ENCODE assay signal across 9 cellular contexts in genomic region chr15:84599906-84600305, GRCh38. TPM values are rescaled to one million over a fixed set of nuclear protein-coding genes. Genes with fewer than 3 reads are reported as not detected.
DNase-seq lines count a peak whose midpoint lies in the region; ATAC-seq and TF ChIP-seq lines count a peak whose summit lies in the region.
"Had no signal": no experiment of that assay in that cellular context is flagged by ENCODE, and none has a peak within 500 bp of the region (broad histone marks: within the 10 kb centered on the region; RNA-seq: fewer than 3 reads in every experiment).

No MANE protein-coding gene starts in this region.

- H3K27ac ChIP-seq in HCT116 (ENCODE audit: low read depth, low read length) = no peak overlapping the region

- no TSS peak for BruUV-seq in HCT116 (replicated peaks; lab: Mats Ljungman, UMichigan)

- H3K36me3 ChIP-seq in HCT116 (ENCODE audit: control insufficient read depth in 1 of 2, insufficient read depth in 2 of 2, low read length in 2 of 2) = peaks cover 4 to 8% of the 10 kb centered on the region in 2 experiments; a peak in 3 of 4 replicates

- intact Hi-C loops in HCT116 (cut with micrococcal nuclease) (loop anchor here (2.0 to 10.0 kb wide), 4 partner anchors 32 to 447 kb away; no protein-coding TSS in a partner anchor), natural killer cell (cut with micrococcal nuclease) (loop anchor here (1.0 to 5.0 kb wide), 4 partner anchors 29 to 147 kb away; partner anchors contain the start of genes WDR73 and ZNF592)

- no peaks in the 10 kb centered on the region for H3K9me2 ChIP-seq in HCT116 (ENCODE audit: insufficient read depth)

- peaks cover 8% of the 10 kb centered on the region; the same call in 1 of the 2 replicates for H3K79me2 ChIP-seq in HCT116 (ENCODE audit: insufficient read depth, low read length)

- RAD21 ChIA-PET in HCT116 (lab: Charles Lee; ENCODE audit: low non-redundant PET in 1 of 2, low total read pairs in 2 of 2, uncharacterized antibody in 2 of 2, unreplicated experiment in 2 of 2) = no interaction called here

- H3K27ac Mint-ChIP-seq in natural killer cell = peak overlapping the region; percentile 83 to 94

- peak overlapping the region; percentile 34; the same call in 1 of the 2 replicates for H3K4me2 ChIP-seq in HCT116 (ENCODE audit: low read length)

- H3K27me3 Mint-ChIP-seq in natural killer cell (ENCODE audit: low read depth in 2 of 2) = no peaks in the 10 kb centered on the region

- ATAC-seq in HCT116 (no peak), natural killer cell (no peak)

- H3K4me3 Mint-ChIP-seq in natural killer cell = peak overlapping the region; percentile 95

- H3K9me3 Mint-ChIP-seq in natural killer cell = no peaks in the 10 kb centered on the region

- H3K9me3 ChIP-seq in HCT116 (ENCODE audit: control insufficient read depth in 1 of 2, insufficient read depth in 1 of 2, low read depth in 1 of 2, low read length in 2 of 2) = no peaks in the 10 kb centered on the region

- H4K20me1 ChIP-seq in HCT116 (ENCODE audit: insufficient read depth) = no peaks in the 10 kb centered on the region

- no peak for TF ChIP-seq RAD21 in HCT116 (IDR thresholded peaks at IDR 0.05; ENCODE audit: low read depth)

- CTCF ChIA-PET in HCT116 (lab: Charles Lee) = interaction anchor here (1.0 kb wide), 1 partner anchor 12 kb away, joined by 3 read pairs; no protein-coding TSS in a partner anchor

- TF ChIP-seq POLR2A in HCT116 (IDR thresholded peaks at IDR 0.05; ENCODE audit: borderline replicate concordance, extremely low read depth, insufficient read depth, insufficient read length) = no peak

- DNase-seq in AG10803 (ENCODE audit: low read depth) = no peak
- DNase-seq in HCT116 (ENCODE audit: low read depth, low spot score) = no peak
- no peak for DNase-seq in astrocyte of the spinal cord (ENCODE audit: low read depth, low spot score)
- DNase-seq in natural killer cell = no peak
- DNase-seq in iPS-NIHi7 (ENCODE audit: extremely low spot score) = no peak
- DNase-seq in COLO829 (ENCODE audit: low spot score) = no peak
- DNase-seq in hypothalamus (lab: John Stamatoyannopoulos, UW) = no peak
- no peak for DNase-seq in NCI-H2227 (lab: John Stamatoyannopoulos, UW; ENCODE audit: unreplicated experiment)
- DNase-seq: NCI-H1105 had no signal

- in situ Hi-C loops in astrocyte of the spinal cord (cut with HindIII; ENCODE audit: low sequenced_read_pairs) = no loop called here

- H3K4me3 ChIP-seq in AG10803 (ENCODE audit: low read length) (peak overlapping the region; percentile 44), HCT116 (replicated peaks in 1 of 2; ENCODE audit: low read depth in 1 of 2, low read length in 2 of 2) (no peak overlapping the region), astrocyte of the spinal cord (ENCODE audit: low read depth, low read length) (peak overlapping the region; percentile 63)

- no peak overlapping the region for H3K9ac ChIP-seq in HCT116 (ENCODE audit: low read length)

- peak overlapping the region; percentile 79 for H2AFZ ChIP-seq in HCT116 (ENCODE audit: low read depth, low read length, poor library complexity, severe bottlenecking)

- H3K4me1 Mint-ChIP-seq in natural killer cell = peaks cover 39 to 40% of the 10 kb centered on the region in 2 donors

- H3K27me3 ChIP-seq in HCT116 (ENCODE audit: insufficient read depth, low read length) = no peaks in the 10 kb centered on the region

- POLR2A ChIA-PET in HCT116 (lab: Charles Lee) = interaction anchor here (0.8 kb wide), 1 partner anchor 20 kb away, joined by 3 read pairs; no protein-coding TSS in a partner anchor

- no peaks in the 10 kb centered on the region for H3K36me3 Mint-ChIP-seq in natural killer cell

- TF ChIP-seq CTCF in AG10803 (conservative IDR thresholded peaks at IDR 0.05; ENCODE audit: low read length) = no peak
- no peak for TF ChIP-seq CTCF in HCT116 (IDR thresholded peaks at IDR 0.05 in 2 of 3, conservative IDR thresholded peaks at IDR 0.05 in 1 of 3; ENCODE audit: borderline replicate concordance in 1 of 3, insufficient read depth in 1 of 3, low read depth in 2 of 3, low read length in 2 of 3)
- TF ChIP-seq CTCF in astrocyte of the spinal cord (IDR thresholded peaks at IDR 0.05; ENCODE audit: low read depth, low read length) = no peak
- TF ChIP-seq CTCF in natural killer cell (IDR thresholded peaks at IDR 0.05) = no peak

- H3K4me1 ChIP-seq in HCT116 (ENCODE audit: control insufficient read depth in 1 of 2, insufficient read depth in 2 of 2, low read length in 2 of 2) = peaks cover 2 to 11% of the 10 kb centered on the region in 2 experiments

TF ChIP-seq in HCT116, 20 proteins besides CTCF, POLR2A, EP300 and RAD21:
- no peak for TF ChIP-seq ZBTB33 (IDR thresholded peaks at IDR 0.05; ENCODE audit: extremely low read depth, insufficient replicate concordance, low read length)
- no peak for TF ChIP-seq SP1 (IDR thresholded peaks at IDR 0.05; ENCODE audit: low read depth)
- no peak for TF ChIP-seq JUND (IDR thresholded peaks at IDR 0.05)
- TF ChIP-seq ZFX (IDR thresholded peaks at IDR 0.05) = no peak
- TF ChIP-seq, protein P1, sequence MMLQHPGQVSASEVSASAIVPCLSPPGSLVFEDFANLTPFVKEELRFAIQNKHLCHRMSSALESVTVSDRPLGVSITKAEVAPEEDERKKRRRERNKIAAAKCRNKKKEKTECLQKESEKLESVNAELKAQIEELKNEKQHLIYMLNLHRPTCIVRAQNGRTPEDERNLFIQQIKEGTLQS (IDR thresholded peaks at IDR 0.05) = no peak
- no peak for TF ChIP-seq ELF1 (IDR thresholded peaks at IDR 0.05; ENCODE audit: borderline replicate concordance, low read depth)
- TF ChIP-seq, protein P2, sequence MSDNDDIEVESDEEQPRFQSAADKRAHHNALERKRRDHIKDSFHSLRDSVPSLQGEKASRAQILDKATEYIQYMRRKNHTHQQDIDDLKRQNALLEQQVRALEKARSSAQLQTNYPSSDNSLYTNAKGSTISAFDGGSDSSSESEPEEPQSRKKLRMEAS (IDR thresholded peaks at IDR 0.05) = no peak
- no peak for TF ChIP-seq CEBPB (IDR thresholded peaks at IDR 0.05; ENCODE audit: low read depth)
- TF ChIP-seq REST (IDR thresholded peaks at IDR 0.05; ENCODE audit: low read depth) = no peak
- TF ChIP-seq EGR1 (IDR thresholded peaks at IDR 0.05; ENCODE audit: low read depth) = no peak
- TF ChIP-seq SIN3A (IDR thresholded peaks at IDR 0.05; ENCODE audit: low read depth) = no peak
- no peak for TF ChIP-seq POLR2AphosphoS5 (IDR thresholded peaks at IDR 0.05; ENCODE audit: low read depth, low read length)
- TF ChIP-seq TCF7L2 (IDR thresholded peaks at IDR 0.05; ENCODE audit: borderline replicate concordance, extremely low read depth, insufficient read depth, insufficient read length) = no peak
- TF ChIP-seq EZH2 (IDR thresholded peaks at IDR 0.05) = no peak
- no peak for TF ChIP-seq FOSL1 (IDR thresholded peaks at IDR 0.05; ENCODE audit: low read depth)
- TF ChIP-seq CBX3 (IDR thresholded peaks at IDR 0.05; ENCODE audit: low read depth) = no peak
- no peak for TF ChIP-seq EZH2phosphoT487 (IDR thresholded peaks at IDR 0.05; ENCODE audit: borderline replicate concordance)
- no peak for TF ChIP-seq SRF (IDR thresholded peaks at IDR 0.05; ENCODE audit: low read depth)
TF ChIP-seq in HCT116: peak in this region for 0.

RNA-seq across cellular contexts. Expression of gene ZSCAN2, which starts 0.9 kb away (rescaled TPM):
- 15.5 TPM for total RNA-seq in HCT116 (2021; ENCODE audit: unreplicated experiment)
- 9.4 and 10.5 TPM in 2 replicates for polyA plus RNA-seq in HCT116 (2012)
- 1 to 10 TPM; 5.0 to 8.3 (median 5.5) TPM for total RNA-seq in natural killer cell

RNA-seq across cellular contexts. Expression of gene WDR73, which starts 54.2 kb away (rescaled TPM):
- 35.6 TPM for total RNA-seq in HCT116 (2021; ENCODE audit: unreplicated experiment)
- 17.7 and 19.2 TPM in 2 replicates for polyA plus RNA-seq in HCT116 (2012)
- 10 to 100 TPM; 19.2 to 26.7 (median 19.7) TPM for total RNA-seq in natural killer cell

RNA-seq across cellular contexts. Expression of gene NMB, which starts 58.1 kb away (rescaled TPM):
- total RNA-seq in HCT116 (2021; ENCODE audit: unreplicated experiment) (9.8 TPM), natural killer cell (1 to 10 TPM; 3.8 to 6.4 (median 5.1) TPM)
- polyA plus RNA-seq in HCT116 (2012) = 12.7 and 14.4 TPM in 2 replicates

Comparison
In these comparisons a context has a peak if more than half of its experiments do, and no peak if none do; other contexts are left out.
1. H3K4me3 ChIP-seq: peak in AG10803 (single experiment) and astrocyte of the spinal cord (single experiment); none in HCT116 (0 of 2).